Comparison of ENCODE assay signal across 8 cellular contexts in genomic region chr2:148020036-148020357, GRCh38. TPM values are rescaled to one million over a fixed set of nuclear protein-coding genes. Genes with fewer than 3 reads are reported as not detected.
A peak's percentile ranks its signal among the peaks of the same experiment; 100 is the strongest.
DNase-seq lines count a peak whose midpoint lies in the region; ATAC-seq and TF ChIP-seq lines count a peak whose summit lies in the region.

No MANE protein-coding gene starts in this region.

- H3K4me1 ChIP-seq in Panc1 (ENCODE audit: control insufficient read depth, insufficient read depth, low read length) (peaks cover 24% of the 10 kb centered on the region; the same call in 1 of the 2 replicates), endodermal cell (ENCODE audit: control insufficient read depth, insufficient read depth, low read length) (no peaks in the 10 kb centered on the region), neuron (ENCODE audit: insufficient read depth, low read length) (peaks cover 28% of the 10 kb centered on the region)

- H3K4me3 ChIP-seq in Panc1 (ENCODE audit: low read depth in 2 of 2, low read length in 2 of 2) = peak overlapping the region; percentile 93 to 98
- peak overlapping the region; percentile 98 for H3K4me3 ChIP-seq in endodermal cell (ENCODE audit: low read length)
- H3K4me3 ChIP-seq in neuron (ENCODE audit: low read length) = peak overlapping the region; percentile 65

- DNase-seq in Panc1 (ENCODE audit: low read depth, low spot score) (no peak), endodermal cell (no peak), SKM-1 treated with dmso at 0.1 percent for 144 hours (lab: John Stamatoyannopoulos, UW; ENCODE audit: unreplicated experiment) (no peak), NCI-H2029 (lab: John Stamatoyannopoulos, UW) (no peak), SK-N-DZ (ENCODE audit: low spot score) (no peak)

- H3K27ac ChIP-seq in 22Rv1 (peak overlapping the region; percentile 74), Panc1 (ENCODE audit: low read length) (peak overlapping the region; percentile 96), endodermal cell (ENCODE audit: low read depth, low read length) (peak overlapping the region; percentile 82)

- TSS peak; percentile 80 for BruUV-seq in Panc1 (replicated peaks; lab: Mats Ljungman, UMichigan)

- TF ChIP-seq CTCF in 22Rv1 (IDR thresholded peaks at IDR 0.05) = no peak
- no peak for TF ChIP-seq CTCF in Panc1 (IDR thresholded peaks at IDR 0.05)
- TF ChIP-seq CTCF in endodermal cell (conservative IDR thresholded peaks at IDR 0.05) = no peak

- H3K9me3 Mint-ChIP-seq in endodermal cell = no peaks in the 10 kb centered on the region

- in situ Hi-C loops in Panc1 (cut with HindIII; ENCODE audit: low pct_unique_long_range_greater_than_20kb, low sequenced_read_pairs) = no loop called here

- peaks cover 2% of the 10 kb centered on the region; the same call in 1 of the 2 replicates for H3K36me3 ChIP-seq in Panc1 (ENCODE audit: control insufficient read depth, insufficient read depth, low read length)
- no peaks in the 10 kb centered on the region for H3K36me3 ChIP-seq in endodermal cell (ENCODE audit: control insufficient read depth, insufficient read depth, low read length)
- H3K36me3 ChIP-seq in neuron (ENCODE audit: insufficient read depth, low read length) = no peaks in the 10 kb centered on the region

- H3K27me3 ChIP-seq in Panc1 (ENCODE audit: control insufficient read depth, insufficient read depth, low read length) (no peaks in the 10 kb centered on the region), endodermal cell (ENCODE audit: control insufficient read depth, insufficient read depth, low read length, poor library complexity, severe bottlenecking) (no peaks in the 10 kb centered on the region), neuron (ENCODE audit: insufficient read depth, low read length) (no peaks in the 10 kb centered on the region)

- no peaks in the 10 kb centered on the region for H3K27me3 Mint-ChIP-seq in endodermal cell (ENCODE audit: insufficient read depth)

- no peaks in the 10 kb centered on the region for H3K9me3 ChIP-seq in Panc1 (ENCODE audit: control insufficient read depth, insufficient read depth, low read depth, low read length)
- no peaks in the 10 kb centered on the region for H3K9me3 ChIP-seq in endodermal cell (ENCODE audit: control insufficient read depth, low read length)
- peaks cover 3% of the 10 kb centered on the region for H3K9me3 ChIP-seq in neuron (ENCODE audit: low read length)

- peak overlapping the region; percentile 63 for H3K9ac ChIP-seq in endodermal cell (ENCODE audit: extremely low read depth, low read length, poor library complexity, severe bottlenecking)

- POLR2A ChIA-PET in Panc1 (lab: Charles Lee) = no interaction called here

- WGBS in endodermal cell (ENCODE audit: insufficient coverage in 1 of 2, insufficient read length in 1 of 2), 2 experiments = 2% methylated on average over 8 to 9 of the region's 9 CpGs

- CTCF ChIA-PET in Panc1 (lab: Charles Lee) = interaction anchor here (1.2 kb wide), 1 partner anchor 30 kb away, joined by 5 read pairs; no protein-coding TSS in a partner anchor

- ATAC-seq in GM18511 (IDR thresholded peaks at IDR 0.05; ENCODE audit: unreplicated experiment) = peak; percentile 24
- ATAC-seq in Panc1 = no peak

- intact Hi-C loops in Panc1 (cut with micrococcal nuclease; ENCODE audit: unreplicated experiment) = no loop called here

- peaks cover 37% of the 10 kb centered on the region for H3K4me1 Mint-ChIP-seq in endodermal cell

- peak overlapping the region; percentile 97 for H3K27ac Mint-ChIP-seq in endodermal cell

- H3K36me3 Mint-ChIP-seq in endodermal cell (ENCODE audit: low read depth) = peaks cover 4% of the 10 kb centered on the region

- H3K4me3 Mint-ChIP-seq in endodermal cell = peak overlapping the region; percentile 87

- H2AFZ ChIP-seq in neuron (ENCODE audit: low read depth, low read length) = peak overlapping the region; percentile 31

RNA-seq across cellular contexts. Expression of gene ORC4, which starts 0.5 kb away (rescaled TPM):
- total RNA-seq in Panc1 (2021; ENCODE audit: unreplicated experiment) (43.3 TPM), endodermal cell (10 to 100 TPM; 57.8 to 61.0 TPM)
- 25.8 TPM for polyA plus RNA-seq in Panc1 (2012; ENCODE audit: insufficient read length)
- polyA plus RNA-seq in endodermal cell (2013, experiment 1 of 2) = 76.5 TPM
- polyA plus RNA-seq in endodermal cell (2013, experiment 2 of 2) = 69.2 TPM
- polyA plus RNA-seq in SK-N-DZ (2014; cell fraction: cytosol; rRNA removed) = 86.4 and 92.0 TPM in 2 replicates
- 102 and 125 TPM in 2 replicates for polyA plus RNA-seq in SK-N-DZ (2014; cell fraction: nucleus; rRNA removed)

RNA-seq across cellular contexts. Expression of gene MBD5, which starts 0.9 kb away (rescaled TPM):
- total RNA-seq in Panc1 (2021; ENCODE audit: unreplicated experiment) (40.2 TPM), endodermal cell (10 to 100 TPM; 49.1 to 55.7 TPM)
- 22.8 TPM for polyA plus RNA-seq in Panc1 (2012; ENCODE audit: insufficient read length)
- 32.1 TPM for polyA plus RNA-seq in endodermal cell (2013, experiment 1 of 2)
- 26.7 TPM for polyA plus RNA-seq in endodermal cell (2013, experiment 2 of 2)
- polyA plus RNA-seq in SK-N-DZ (2014; cell fraction: cytosol; rRNA removed) = 2.8 and 4.8 TPM in 2 replicates
- polyA plus RNA-seq in SK-N-DZ (2014; cell fraction: nucleus; rRNA removed) = 7.9 and 9.7 TPM in 2 replicates
